In genomic region chr2:144213797-144214196, GRCh38 we compare ENCODE assay signal across 13 cellular contexts.
DNase-seq lines count a peak whose midpoint lies in the region; ATAC-seq and TF ChIP-seq lines count a peak whose summit lies in the region.
"Had no signal": no experiment of that assay in that cellular context is flagged by ENCODE, and none has a peak within 500 bp of the region (broad histone marks: within the 10 kb centered on the region; RNA-seq: fewer than 3 reads in every experiment).

No MANE protein-coding gene starts in this region.

- TF ChIP-seq CTCF in GM20000 (IDR thresholded peaks at IDR 0.05; ENCODE audit: extremely low read depth, missing control alignments) = no peak
- no peak for TF ChIP-seq CTCF in foreskin fibroblast (IDR thresholded peaks at IDR 0.05; ENCODE audit: low read depth, low read length)

- no peak overlapping the region for H3K4me3 ChIP-seq in foreskin fibroblast (ENCODE audit: low read depth in 1 of 2, low read length in 2 of 2)
- H3K4me3 ChIP-seq: psoas muscle had no signal

- H3K9me3 Mint-ChIP-seq in activated naive CD4-positive, alpha-beta T cell treated with anti-CD3 and anti-CD28 coated beads, Interleukin-2, amount 50 U/mL, for 72 hours = no peaks in the 10 kb centered on the region

- no peak overlapping the region for H3K27ac Mint-ChIP-seq in activated naive CD4-positive, alpha-beta T cell treated with anti-CD3 and anti-CD28 coated beads, Interleukin-2, amount 50 U/mL, for 72 hours

- no peak for TF ChIP-seq POLR2A in erythroblast (IDR thresholded peaks at IDR 0.05; ENCODE audit: low read length)

- DNase-seq in GM20000 (ENCODE audit: low spot score) (peak; percentile 63), foreskin fibroblast (no peak), dedifferentiated amniotic fluid mesenchymal stem cell (ENCODE audit: extremely low spot score) (no peak), HuH-7 (ENCODE audit: low spot score) (no peak), erythroblast (lab: John Stamatoyannopoulos, UW) (no peak)
- DNase-seq in activated naive CD4-positive, alpha-beta T cell treated with anti-CD3 and anti-CD28 coated beads, Interleukin-2, amount 50 U/mL, for 72 hours (ENCODE audit: low spot score in 2 of 2) = no peak
- DNase-seq: effector memory CD4-positive, alpha-beta T cell; IMR-90; PC-3; psoas muscle; stimulated activated naive CD4-positive, alpha-beta T cell treated with Interleukin-2 at 50 U/mL for 16 hours had no signal

- no peaks in the 10 kb centered on the region for H3K36me3 Mint-ChIP-seq in activated naive CD4-positive, alpha-beta T cell treated with anti-CD3 and anti-CD28 coated beads, Interleukin-2, amount 50 U/mL, for 72 hours

- ATAC-seq in GM18508 (IDR thresholded peaks at IDR 0.05; ENCODE audit: insufficient read depth, unreplicated experiment) (peak; percentile 90), HG03095 (IDR thresholded peaks at IDR 0.05; ENCODE audit: unreplicated experiment) (peak; percentile 80)
- ATAC-seq in activated naive CD4-positive, alpha-beta T cell treated with anti-CD3 and anti-CD28 coated beads, Interleukin-2, amount 50 U/mL, for 72 hours = peak; percentile 29 to 48
- ATAC-seq: PC-3, psoas muscle had no signal

Comparison
In these comparisons a context has a peak if more than half of its experiments do, and no peak if none do; other contexts are left out.
1. ATAC-seq: peak in every context shown above with its lines; median percentile 90 in GM18508; 80 in HG03095; 38 in activated naive CD4-positive, alpha-beta T cell treated with anti-CD3 and anti-CD28 coated beads, Interleukin-2, amount 50 U/mL, for 72 hours.